ENCODE assay signal across 1 cellular context in genomic region chr9:110093871-110094270, GRCh38.
TF ChIP-seq lines count a peak whose summit lies in the region.

No MANE protein-coding gene starts in this region.

TF ChIP-seq in IMR-90, 13 proteins besides CTCF, POLR2A, EP300 and RAD21 (continued from another document):
- TF ChIP-seq, protein P1, sequence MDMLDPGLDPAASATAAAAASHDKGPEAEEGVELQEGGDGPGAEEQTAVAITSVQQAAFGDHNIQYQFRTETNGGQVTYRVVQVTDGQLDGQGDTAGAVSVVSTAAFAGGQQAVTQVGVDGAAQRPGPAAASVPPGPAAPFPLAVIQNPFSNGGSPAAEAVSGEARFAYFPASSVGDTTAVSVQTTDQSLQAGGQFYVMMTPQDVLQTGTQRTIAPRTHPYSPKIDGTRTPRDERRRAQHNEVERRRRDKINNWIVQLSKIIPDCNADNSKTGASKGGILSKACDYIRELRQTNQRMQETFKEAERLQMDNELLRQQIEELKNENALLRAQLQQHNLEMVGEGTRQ (IDR thresholded peaks at IDR 0.05; ENCODE audit: low read depth, low read length) = no peak
- no peak for TF ChIP-seq NFE2L2 (IDR thresholded peaks at IDR 0.05; ENCODE audit: low read depth, low read length)
- TF ChIP-seq BHLHE40 (IDR thresholded peaks at IDR 0.05; ENCODE audit: low read depth, low read length) = no peak
- TF ChIP-seq CHD1 (IDR thresholded peaks at IDR 0.05; ENCODE audit: low read depth, low read length) = no peak
- no peak for TF ChIP-seq RCOR1 (IDR thresholded peaks at IDR 0.05; ENCODE audit: insufficient replicate concordance, low read length)
- no peak for TF ChIP-seq MAFK (IDR thresholded peaks at IDR 0.05; ENCODE audit: low read depth, low read length)
TF ChIP-seq in IMR-90: peak in this region for 0.
